1 cellular context compared by ENCODE assay signal in genomic region chr14:97077253-97077653, GRCh38.
TF ChIP-seq lines count a peak whose summit lies in the region.

No MANE protein-coding gene starts in this region.

TF ChIP-seq in K562, 482 proteins besides CTCF, POLR2A, EP300 and RAD21 (continued from another document):
- TF ChIP-seq, protein P1, sequence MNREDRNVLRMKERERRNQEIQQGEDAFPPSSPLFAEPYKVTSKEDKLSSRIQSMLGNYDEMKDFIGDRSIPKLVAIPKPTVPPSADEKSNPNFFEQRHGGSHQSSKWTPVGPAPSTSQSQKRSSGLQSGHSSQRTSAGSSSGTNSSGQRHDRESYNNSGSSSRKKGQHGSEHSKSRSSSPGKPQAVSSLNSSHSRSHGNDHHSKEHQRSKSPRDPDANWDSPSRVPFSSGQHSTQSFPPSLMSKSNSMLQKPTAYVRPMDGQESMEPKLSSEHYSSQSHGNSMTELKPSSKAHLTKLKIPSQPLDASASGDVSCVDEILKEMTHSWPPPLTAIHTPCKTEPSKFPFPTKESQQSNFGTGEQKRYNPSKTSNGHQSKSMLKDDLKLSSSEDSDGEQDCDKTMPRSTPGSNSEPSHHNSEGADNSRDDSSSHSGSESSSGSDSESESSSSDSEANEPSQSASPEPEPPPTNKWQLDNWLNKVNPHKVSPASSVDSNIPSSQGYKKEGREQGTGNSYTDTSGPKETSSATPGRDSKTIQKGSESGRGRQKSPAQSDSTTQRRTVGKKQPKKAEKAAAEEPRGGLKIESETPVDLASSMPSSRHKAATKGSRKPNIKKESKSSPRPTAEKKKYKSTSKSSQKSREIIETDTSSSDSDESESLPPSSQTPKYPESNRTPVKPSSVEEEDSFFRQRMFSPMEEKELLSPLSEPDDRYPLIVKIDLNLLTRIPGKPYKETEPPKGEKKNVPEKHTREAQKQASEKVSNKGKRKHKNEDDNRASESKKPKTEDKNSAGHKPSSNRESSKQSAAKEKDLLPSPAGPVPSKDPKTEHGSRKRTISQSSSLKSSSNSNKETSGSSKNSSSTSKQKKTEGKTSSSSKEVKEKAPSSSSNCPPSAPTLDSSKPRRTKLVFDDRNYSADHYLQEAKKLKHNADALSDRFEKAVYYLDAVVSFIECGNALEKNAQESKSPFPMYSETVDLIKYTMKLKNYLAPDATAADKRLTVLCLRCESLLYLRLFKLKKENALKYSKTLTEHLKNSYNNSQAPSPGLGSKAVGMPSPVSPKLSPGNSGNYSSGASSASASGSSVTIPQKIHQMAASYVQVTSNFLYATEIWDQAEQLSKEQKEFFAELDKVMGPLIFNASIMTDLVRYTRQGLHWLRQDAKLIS (CRISPR knock-in tag; IDR thresholded peaks at IDR 0.05), result no peak
- TF ChIP-seq FOSL1 (tag; conservative IDR thresholded peaks at IDR 0.05) (peak; percentile 30; the same call in 1 of the 2 replicates), MIER1 (IDR thresholded peaks at IDR 0.05; ENCODE audit: low read depth) (no peak), MAZ (CRISPR knock-in tag; conservative IDR thresholded peaks at IDR 0.05 in 1 of 2, IDR thresholded peaks at IDR 0.05 in 1 of 2) (peak in 1 of 2 experiments; percentile 36; a peak in 1 of 4 replicates), ZBTB49 (CRISPR knock-in tag; IDR thresholded peaks at IDR 0.05; ENCODE audit: borderline replicate concordance) (no peak), ZNF766 (CRISPR knock-in tag; conservative IDR thresholded peaks at IDR 0.05) (peak; percentile 71; the same call in 1 of the 2 replicates)
- TF ChIP-seq, protein P2, sequence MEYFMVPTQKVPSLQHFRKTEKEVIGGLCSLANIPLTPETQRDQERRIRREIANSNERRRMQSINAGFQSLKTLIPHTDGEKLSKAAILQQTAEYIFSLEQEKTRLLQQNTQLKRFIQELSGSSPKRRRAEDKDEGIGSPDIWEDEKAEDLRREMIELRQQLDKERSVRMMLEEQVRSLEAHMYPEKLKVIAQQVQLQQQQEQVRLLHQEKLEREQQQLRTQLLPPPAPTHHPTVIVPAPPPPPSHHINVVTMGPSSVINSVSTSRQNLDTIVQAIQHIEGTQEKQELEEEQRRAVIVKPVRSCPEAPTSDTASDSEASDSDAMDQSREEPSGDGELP (CRISPR knock-in tag; IDR thresholded peaks at IDR 0.05; ENCODE audit: borderline replicate concordance), result 0 out of 2 replicates have a peak, but pooled peaks have one; percentile 14
